12 cellular contexts compared by ENCODE assay signal in the genomic region with DNA sequence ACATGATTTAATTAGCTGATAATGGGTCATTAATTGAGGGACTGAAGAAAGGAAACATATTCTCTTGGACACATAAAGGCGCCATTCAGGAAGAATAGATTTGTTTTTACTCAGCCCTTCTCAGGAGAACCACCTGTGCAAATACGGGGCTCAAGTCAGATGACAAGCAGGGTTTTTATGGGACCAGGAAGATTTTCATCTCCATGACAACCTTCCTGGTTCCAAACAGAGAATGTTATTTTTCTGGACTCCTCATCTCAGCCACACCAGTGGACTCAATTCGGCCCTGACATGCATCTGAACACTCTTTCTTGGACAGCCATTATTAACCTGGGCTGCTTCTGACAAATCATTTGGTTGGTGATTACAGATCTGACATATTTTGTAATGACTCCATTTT.
A peak's percentile ranks its signal among the peaks of the same experiment; 100 is the strongest.
DNase-seq lines count a peak whose midpoint lies in the region; ATAC-seq and TF ChIP-seq lines count a peak whose summit lies in the region.
"Had no signal": no experiment of that assay in that cellular context is flagged by ENCODE, and none has a peak within 500 bp of the region (broad histone marks: within the 10 kb centered on the region; RNA-seq: fewer than 3 reads in every experiment).

No MANE protein-coding gene starts in this region.

- intact Hi-C loops in sigmoid colon (cut with DNase I), result loop anchor here (10.0 kb wide), 1 partner anchor 139 kb away; no protein-coding TSS in a partner anchor

- no peak for ATAC-seq in GM19397 (IDR thresholded peaks at IDR 0.05; ENCODE audit: unreplicated experiment)

- H3K27me3 ChIP-seq in KMS-11 (ENCODE audit: insufficient read depth, low read depth), result no peaks in the 10 kb centered on the region
- no peaks in the 10 kb centered on the region for H3K27me3 ChIP-seq in sigmoid colon
- H3K27me3 ChIP-seq: adrenal gland, MG63 had no signal

- no peaks in the 10 kb centered on the region for H3K9me3 ChIP-seq in sigmoid colon
- H3K9me3 ChIP-seq: adrenal gland, MG63 had no signal

- H3K36me3 Mint-ChIP-seq in chondrocyte (ENCODE audit: low read depth), result no peaks in the 10 kb centered on the region
- H3K36me3 Mint-ChIP-seq: immature natural killer cell had no signal

- no peaks in the 10 kb centered on the region for H3K36me3 ChIP-seq in KMS-11 (ENCODE audit: insufficient read depth)
- no peaks in the 10 kb centered on the region for H3K36me3 ChIP-seq in sigmoid colon
- H3K36me3 ChIP-seq: adrenal gland, MG63 had no signal

- WGBS in sigmoid colon, 2 donors, result 12 to 68% methylated on average over 3 of the region's 3 CpGs

- no peaks in the 10 kb centered on the region for H3K9me3 Mint-ChIP-seq in chondrocyte (ENCODE audit: low read depth)
- H3K9me3 Mint-ChIP-seq: immature natural killer cell; stimulated activated naive CD8-positive, alpha-beta T cell treated with anti-CD3 and anti-CD28 coated beads, Interleukin-15, Interleukin-2, amounts not matched to agents 100 ng/mL and 50 ng/mL, for 24 hours had no signal

- H3K4me3 Mint-ChIP-seq in chondrocyte (ENCODE audit: unreplicated experiment), result no peak overlapping the region
- H3K4me3 Mint-ChIP-seq: immature natural killer cell; stimulated activated naive CD8-positive, alpha-beta T cell treated with anti-CD3 and anti-CD28 coated beads, Interleukin-15, Interleukin-2, amounts not matched to agents 100 ng/mL and 50 ng/mL, for 24 hours had no signal

- no peak overlapping the region for H3K4me3 ChIP-seq in KMS-11 (IDR thresholded peaks at IDR 0.05; ENCODE audit: insufficient read depth, low read depth, low read length)
- H3K4me3 ChIP-seq in sigmoid colon, result no peak overlapping the region
- H3K4me3 ChIP-seq: adrenal gland, MG63 had no signal

- H3K9ac ChIP-seq in KMS-11, result no peak overlapping the region

- H3K4me1 ChIP-seq in KMS-11 (ENCODE audit: low read depth, poor library complexity, severe bottlenecking) (peaks cover 16% of the 10 kb centered on the region), sigmoid colon (peaks cover 0 to 93% (median 70%) of the 10 kb centered on the region in 4 donors)

- peak overlapping the region; percentile 49; the same call in 1 of the 2 replicates for H3K4me2 ChIP-seq in KMS-11

- H3K4me1 Mint-ChIP-seq in chondrocyte (ENCODE audit: low read depth), result peaks cover 49% of the 10 kb centered on the region
- H3K4me1 Mint-ChIP-seq: immature natural killer cell had no signal

- peak overlapping the region; percentile 94 for H3K27ac Mint-ChIP-seq in chondrocyte (ENCODE audit: unreplicated experiment)
- H3K27ac Mint-ChIP-seq: immature natural killer cell; stimulated activated naive CD8-positive, alpha-beta T cell treated with anti-CD3 and anti-CD28 coated beads, Interleukin-15, Interleukin-2, amounts not matched to agents 100 ng/mL and 50 ng/mL, for 24 hours had no signal

- no peak for TF ChIP-seq POLR2A in sigmoid colon (IDR thresholded peaks at IDR 0.05)

- no peak for TF ChIP-seq EP300 in sigmoid colon (IDR thresholded peaks at IDR 0.05)

- no peaks in the 10 kb centered on the region for H4K20me1 ChIP-seq in KMS-11 (ENCODE audit: insufficient read depth)

- no peaks in the 10 kb centered on the region for H3K27me3 Mint-ChIP-seq in chondrocyte (ENCODE audit: low read depth)

- no peaks in the 10 kb centered on the region for H3K79me2 ChIP-seq in KMS-11 (ENCODE audit: insufficient read depth, low read depth)

- no peak overlapping the region for H3K27ac ChIP-seq in KMS-11
- H3K27ac ChIP-seq in sigmoid colon, result peak overlapping the region; percentile 49 to 90 (median 74)

- TF ChIP-seq CTCF in KMS-11 (conservative IDR thresholded peaks at IDR 0.05; ENCODE audit: low read depth, low read length) (no peak), chondrocyte (IDR thresholded peaks at IDR 0.05) (no peak), sigmoid colon (IDR thresholded peaks at IDR 0.05) (no peak)

- H2AFZ ChIP-seq in KMS-11 (ENCODE audit: low read depth), result peak overlapping the region; percentile 48; the same call in 1 of the 2 replicates

- DNase-seq in NCI-H2081 treated with DMSO at 0.1 percent for 48 hours (lab: John Stamatoyannopoulos, UW) (peak; percentile 60), chondrocyte (ENCODE audit: low spot score) (no peak), sigmoid colon (no peak), amniotic stem cell (lab: John Stamatoyannopoulos, UW) (no peak)
- no peak for DNase-seq in activated T-cell treated with anti-CD3 and anti-CD28 coated beads, Interleukin-2, amount 50 U/mL, for 48 hours
- DNase-seq: adrenal gland, immature natural killer cell, MG63, SW 1271 had no signal
